In genomic region chr5:131461742-131462141, GRCh38 we compare ENCODE assay signal across 28 cellular contexts.
"Had no signal": no experiment of that assay in that cellular context is flagged by ENCODE, and none has a peak within 500 bp of the region (broad histone marks: within the 10 kb centered on the region; RNA-seq: fewer than 3 reads in every experiment).

No MANE protein-coding gene starts in this region.

- H3K27me3 Mint-ChIP-seq: dendritic cell treated with granulocyte-macrophage colony-stimulating factor and Interleukin-4, amounts not matched to agents 40 ng/mL and 50 ng/mL, for 4 days; naive B cell; stimulated activated memory B cell treated with anti-CD40 and anti-IgM and Interleukin-4, amounts not matched to agents 10 μg/mL and 1 μg/mL and 100 μg/mL, for 72 hours; type B pancreatic cell had no signal

- H3K4me1 Mint-ChIP-seq: nephron progenitor cell; stimulated activated memory B cell treated with anti-CD40 and anti-IgM and Interleukin-4, amounts not matched to agents 10 μg/mL and 1 μg/mL and 100 μg/mL, for 72 hours had no signal

- ATAC-seq: esophagus mucosa; gastroesophageal sphincter; left colon; mucosa of descending colon; stimulated activated memory B cell treated with anti-CD40 and anti-IgM and Interleukin-4, amounts not matched to agents 10 μg/mL and 1 μg/mL and 100 μg/mL, for 72 hours; stimulated activated naive CD8-positive, alpha-beta T cell treated with anti-CD3 and anti-CD28 coated beads, Interleukin-15, Interleukin-2, amounts not matched to agents 100 U/mL and 50 U/mL, for 24 hours had no signal

- H3K9me3 ChIP-seq: colonic mucosa, gastroesophageal sphincter, heart left ventricle, mucosa of descending colon, prostate gland, right atrium auricular region, sigmoid colon, spleen, testis, tibial artery had no signal

- H3K9me3 Mint-ChIP-seq: dendritic cell treated with granulocyte-macrophage colony-stimulating factor and Interleukin-4, amounts not matched to agents 40 ng/mL and 50 ng/mL, for 4 days; endodermal cell; mesothelial cell of epicardium; naive B cell; nephron progenitor cell; stimulated activated memory B cell treated with anti-CD40 and anti-IgM and Interleukin-4, amounts not matched to agents 10 μg/mL and 1 μg/mL and 100 μg/mL, for 72 hours; type B pancreatic cell had no signal

- H3K4me1 ChIP-seq: colonic mucosa, gastroesophageal sphincter, prostate gland, testis had no signal

- H3K36me3 ChIP-seq: colonic mucosa, prostate gland, right atrium auricular region had no signal

- H3K4me3 ChIP-seq: colonic mucosa, gastroesophageal sphincter, heart left ventricle, mucosa of descending colon, prostate gland, right atrium auricular region, sigmoid colon, spleen, testis, tibial artery had no signal

- H3K27ac ChIP-seq: colonic mucosa, epithelial cell of prostate, gastroesophageal sphincter, prostate gland, right atrium auricular region, spleen, testis, tibial artery had no signal

- H3K27ac Mint-ChIP-seq: dendritic cell treated with granulocyte-macrophage colony-stimulating factor and Interleukin-4, amounts not matched to agents 40 ng/mL and 50 ng/mL, for 4 days; endodermal cell; mesothelial cell of epicardium; nephron progenitor cell; stimulated activated memory B cell treated with anti-CD40 and anti-IgM and Interleukin-4, amounts not matched to agents 10 μg/mL and 1 μg/mL and 100 μg/mL, for 72 hours; type B pancreatic cell had no signal

- H3K4me3 Mint-ChIP-seq: dendritic cell treated with granulocyte-macrophage colony-stimulating factor and Interleukin-4, amounts not matched to agents 40 ng/mL and 50 ng/mL, for 4 days; endodermal cell; mesothelial cell of epicardium; naive B cell; nephron progenitor cell; stimulated activated memory B cell treated with anti-CD40 and anti-IgM and Interleukin-4, amounts not matched to agents 10 μg/mL and 1 μg/mL and 100 μg/mL, for 72 hours; type B pancreatic cell had no signal

- DNase-seq: colonic mucosa; effector CD8-positive, alpha-beta T cell; endodermal cell; foreskin fibroblast; heart left ventricle; hippocampal formation; kidney glomerular epithelial cell; left colon; left ventricle myocardium superior; mucosa of descending colon; naive B cell; nephron progenitor cell; nucleus accumbens; sigmoid colon; spleen; stimulated activated CD4-positive, alpha-beta T cell treated with anti-CD3 and anti-CD28 coated beads, Interleukin-4, amount 100 ng/mL, for 4 hours; stimulated activated naive CD8-positive, alpha-beta T cell treated with anti-CD3 and anti-CD28 coated beads, Interleukin-15, Interleukin-2, amounts not matched to agents 100 U/mL and 50 U/mL, for 24 hours; testis; tibial artery had no signal

- H3K27me3 ChIP-seq: colonic mucosa, gastroesophageal sphincter, heart left ventricle, right atrium auricular region, sigmoid colon, spleen, testis, tibial artery had no signal
